1 cellular context compared by ENCODE assay signal in the genomic region with DNA sequence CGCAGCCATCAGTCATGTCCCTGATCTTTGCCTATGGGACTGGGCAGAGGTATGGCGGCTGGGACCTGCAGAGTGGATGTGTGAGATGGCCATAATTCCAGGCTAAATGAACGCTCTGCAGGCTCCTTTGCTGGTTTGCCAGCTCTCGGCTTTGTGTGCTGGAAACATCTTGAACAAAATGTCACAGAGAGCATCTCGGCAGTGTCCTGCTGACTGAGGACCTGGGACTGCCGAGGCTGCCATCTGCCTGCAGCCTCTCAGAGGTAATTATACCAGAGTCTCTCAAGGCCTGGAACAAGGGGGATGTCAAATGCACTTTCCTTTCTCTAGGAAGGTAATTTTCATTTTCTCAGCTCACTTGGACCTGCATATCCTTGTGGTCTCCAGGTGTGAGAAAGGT.
TF ChIP-seq lines count a peak whose summit lies in the region.

No MANE protein-coding gene starts in this region.

TF ChIP-seq in IMR-90, 13 proteins besides CTCF, POLR2A, EP300 and RAD21 (continued from another document):
- TF ChIP-seq, protein P1, sequence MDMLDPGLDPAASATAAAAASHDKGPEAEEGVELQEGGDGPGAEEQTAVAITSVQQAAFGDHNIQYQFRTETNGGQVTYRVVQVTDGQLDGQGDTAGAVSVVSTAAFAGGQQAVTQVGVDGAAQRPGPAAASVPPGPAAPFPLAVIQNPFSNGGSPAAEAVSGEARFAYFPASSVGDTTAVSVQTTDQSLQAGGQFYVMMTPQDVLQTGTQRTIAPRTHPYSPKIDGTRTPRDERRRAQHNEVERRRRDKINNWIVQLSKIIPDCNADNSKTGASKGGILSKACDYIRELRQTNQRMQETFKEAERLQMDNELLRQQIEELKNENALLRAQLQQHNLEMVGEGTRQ (IDR thresholded peaks at IDR 0.05; ENCODE audit: low read depth, low read length), result no peak
- TF ChIP-seq MAZ (IDR thresholded peaks at IDR 0.05; ENCODE audit: borderline replicate concordance, low read depth, low read length) (no peak), CHD1 (IDR thresholded peaks at IDR 0.05; ENCODE audit: low read depth, low read length) (no peak), BHLHE40 (IDR thresholded peaks at IDR 0.05; ENCODE audit: low read depth, low read length) (no peak), MAFK (IDR thresholded peaks at IDR 0.05; ENCODE audit: low read depth, low read length) (no peak), MXI1 (IDR thresholded peaks at IDR 0.05; ENCODE audit: borderline replicate concordance, low read depth, low read length) (no peak), FOS (IDR thresholded peaks at IDR 0.05; ENCODE audit: low read depth, low read length) (no peak), SMC3 (IDR thresholded peaks at IDR 0.05; ENCODE audit: low read depth, low read length) (no peak), CEBPB (IDR thresholded peaks at IDR 0.05; ENCODE audit: low read depth, low read length) (no peak), RFX5 (IDR thresholded peaks at IDR 0.05; ENCODE audit: low read depth, low read length) (no peak)
- TF ChIP-seq, protein P2, sequence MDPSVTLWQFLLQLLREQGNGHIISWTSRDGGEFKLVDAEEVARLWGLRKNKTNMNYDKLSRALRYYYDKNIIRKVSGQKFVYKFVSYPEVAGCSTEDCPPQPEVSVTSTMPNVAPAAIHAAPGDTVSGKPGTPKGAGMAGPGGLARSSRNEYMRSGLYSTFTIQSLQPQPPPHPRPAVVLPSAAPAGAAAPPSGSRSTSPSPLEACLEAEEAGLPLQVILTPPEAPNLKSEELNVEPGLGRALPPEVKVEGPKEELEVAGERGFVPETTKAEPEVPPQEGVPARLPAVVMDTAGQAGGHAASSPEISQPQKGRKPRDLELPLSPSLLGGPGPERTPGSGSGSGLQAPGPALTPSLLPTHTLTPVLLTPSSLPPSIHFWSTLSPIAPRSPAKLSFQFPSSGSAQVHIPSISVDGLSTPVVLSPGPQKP (IDR thresholded peaks at IDR 0.05; ENCODE audit: borderline replicate concordance, low read depth, low read length), result no peak
TF ChIP-seq in IMR-90: peak in this region for 0.
